ENCODE assay signal across 10 cellular contexts in genomic region chr5:162248107-162248713, GRCh38.
DNase-seq lines count a peak whose midpoint lies in the region; ATAC-seq and TF ChIP-seq lines count a peak whose summit lies in the region.
"Had no signal": no experiment of that assay in that cellular context is flagged by ENCODE, and none has a peak within 500 bp of the region (broad histone marks: within the 10 kb centered on the region; RNA-seq: fewer than 3 reads in every experiment).

No MANE protein-coding gene starts in this region.

- H3K9me3 ChIP-seq in Panc1 (ENCODE audit: control insufficient read depth, insufficient read depth, low read depth, low read length): no peaks in the 10 kb centered on the region
- H3K9me3 ChIP-seq: mucosa of descending colon had no signal

- in situ Hi-C loops in Panc1 (cut with HindIII; ENCODE audit: low pct_unique_long_range_greater_than_20kb, low sequenced_read_pairs): no loop called here

- H3K36me3 ChIP-seq in GM06990 (ENCODE audit: control insufficient read depth, insufficient read depth, low read length): no peaks in the 10 kb centered on the region
- no peaks in the 10 kb centered on the region for H3K36me3 ChIP-seq in Panc1 (ENCODE audit: control insufficient read depth, insufficient read depth, low read length)

- no peaks in the 10 kb centered on the region for H3K4me1 Mint-ChIP-seq in HFFc6 (ENCODE audit: low read depth)

- BruUV-seq in Panc1 (replicated peaks; lab: Mats Ljungman, UMichigan): no TSS peak

- CTCF ChIA-PET in Panc1 (lab: Charles Lee): no interaction called here

- H3K27me3 ChIP-seq in GM06990 (replicated peaks; ENCODE audit: control insufficient read depth, insufficient read depth, low read length): no peaks in the 10 kb centered on the region
- no peaks in the 10 kb centered on the region for H3K27me3 ChIP-seq in Panc1 (ENCODE audit: control insufficient read depth, insufficient read depth, low read length)

- no peak overlapping the region for H3K4me3 ChIP-seq in GM06990 (replicated peaks; ENCODE audit: low read depth, low read length)
- H3K4me3 ChIP-seq in Panc1 (ENCODE audit: low read depth in 2 of 2, low read length in 2 of 2): no peak overlapping the region
- H3K4me3 ChIP-seq in lower leg skin (ENCODE audit: low read depth, poor library complexity, severe bottlenecking): no peak overlapping the region
- H3K4me3 ChIP-seq: mucosa of descending colon had no signal

- 71 to 79% methylated on average over 11 of the region's 11 CpGs for WGBS in lower leg skin, 2 donors

- peaks cover 29% of the 10 kb centered on the region for H3K9me3 Mint-ChIP-seq in HFFc6

- POLR2A ChIA-PET in Panc1 (lab: Charles Lee): no interaction called here

- H3K4me3 Mint-ChIP-seq in HFFc6: no peak overlapping the region

- no peak overlapping the region for H3K27ac Mint-ChIP-seq in HFFc6

- intact Hi-C loops in Panc1 (cut with micrococcal nuclease; ENCODE audit: unreplicated experiment) (no loop called here), lower leg skin (cut with DNase I; ENCODE audit: low total_unique reads) (no loop called here)

- no peaks in the 10 kb centered on the region for H3K27me3 Mint-ChIP-seq in HFFc6 (ENCODE audit: insufficient read depth)

- no peak overlapping the region for H3K27ac ChIP-seq in Panc1 (ENCODE audit: low read length)

- DNase-seq in GM06990 (ENCODE audit: extremely low read depth, insufficient read length): no peak
- no peak for DNase-seq in HFFc6
- no peak for DNase-seq in Panc1 (ENCODE audit: low read depth, low spot score)
- peak; percentile 75 for DNase-seq in islet precursor cell
- DNase-seq in T-helper 1 cell: no peak
- no peak for DNase-seq in lower leg skin (ENCODE audit: low spot score in 2 of 2)
- DNase-seq: KG1 had no signal

- no peak for ATAC-seq in Panc1
- ATAC-seq in GM19035 (IDR thresholded peaks at IDR 0.05; ENCODE audit: unreplicated experiment): no peak
- ATAC-seq in HG03039 (IDR thresholded peaks at IDR 0.05; ENCODE audit: unreplicated experiment): no peak
- ATAC-seq: mucosa of descending colon had no signal

- no peak for TF ChIP-seq POLR2A in lower leg skin (IDR thresholded peaks at IDR 0.05)

- H3K4me1 ChIP-seq in Panc1 (ENCODE audit: control insufficient read depth, insufficient read depth, low read length): no peaks in the 10 kb centered on the region

- no peaks in the 10 kb centered on the region for H3K36me3 Mint-ChIP-seq in HFFc6 (ENCODE audit: low read depth)

- TF ChIP-seq CTCF in GM06990 (IDR thresholded peaks at IDR 0.05; ENCODE audit: insufficient read depth, low read length, poor library complexity, severe bottlenecking) (peak; percentile 48), HFFc6 (IDR thresholded peaks at IDR 0.05) (peak; percentile 33; the same call in 1 of the 2 replicates), Panc1 (IDR thresholded peaks at IDR 0.05) (peak; percentile 55), lower leg skin (IDR thresholded peaks at IDR 0.05) (no peak)

Comparison
In these comparisons a context has a peak if more than half of its experiments do, and no peak if none do; other contexts are left out.
1. CTCF ChIP-seq: peak in GM06990 (single experiment), HFFc6 (single experiment) and Panc1 (single experiment); none in lower leg skin (0 of 3).